In genomic region chr20:41011551-41012067, GRCh38 we compare ENCODE assay signal across 9 cellular contexts. TPM values are rescaled to one million over a fixed set of nuclear protein-coding genes. Genes with fewer than 3 reads are reported as not detected.
DNase-seq lines count a peak whose midpoint lies in the region; ATAC-seq and TF ChIP-seq lines count a peak whose summit lies in the region.
"Had no signal": no experiment of that assay in that cellular context is flagged by ENCODE, and none has a peak within 500 bp of the region (broad histone marks: within the 10 kb centered on the region; RNA-seq: fewer than 3 reads in every experiment).

No MANE protein-coding gene starts in this region.

- H3K4me3 ChIP-seq in NB4 (ENCODE audit: low read depth, low read length) (no peak overlapping the region), vagina (no peak overlapping the region)
- H3K4me3 ChIP-seq: thoracic aorta had no signal

- H3K27ac ChIP-seq in vagina, result no peak overlapping the region
- H3K27ac ChIP-seq: thoracic aorta had no signal

- ATAC-seq in GM18909 (IDR thresholded peaks at IDR 0.05; ENCODE audit: poor library complexity, unreplicated experiment) (peak; percentile 96), HG02759 (IDR thresholded peaks at IDR 0.05; ENCODE audit: unreplicated experiment) (peak; percentile 88), SK-N-SH treated with all-trans-retinoic acid at 6 μM for 48 hours (no peak)
- ATAC-seq in naive thymus-derived CD8-positive, alpha-beta T cell, result peak; percentile 75 to 82

- peaks cover 8% of the 10 kb centered on the region for H3K4me1 ChIP-seq in vagina

- H3K36me3 ChIP-seq in vagina, result no peaks in the 10 kb centered on the region
- H3K36me3 ChIP-seq: thoracic aorta had no signal

- no peak for TF ChIP-seq POLR2A in NB4 (IDR thresholded peaks at IDR 0.05; ENCODE audit: extremely low read depth, insufficient read length)
- no peak for TF ChIP-seq POLR2A in vagina (IDR thresholded peaks at IDR 0.05)

- peak overlapping the region in 7 of 10 donors; percentile 10 to 57 (median 21) for H3K4me3 Mint-ChIP-seq in naive thymus-derived CD8-positive, alpha-beta T cell

- H3K27me3 Mint-ChIP-seq in naive thymus-derived CD8-positive, alpha-beta T cell, result no peaks in the 10 kb centered on the region

- peak; percentile 62 for DNase-seq in NB4 (ENCODE audit: low read depth)
- DNase-seq in naive thymus-derived CD8-positive, alpha-beta T cell, result peak in 2 of 10 donors; percentile 17 to 24
- DNase-seq in NCI-H2196 (lab: John Stamatoyannopoulos, UW; ENCODE audit: unreplicated experiment), result no peak
- no peak for DNase-seq in vagina (ENCODE audit: extremely low spot score in 2 of 2)
- no peak for DNase-seq in activated CD4-positive, alpha-beta T cell treated with anti-CD3 and anti-CD28 coated beads for 1 hour

- POLR2A ChIA-PET in naive thymus-derived CD8-positive, alpha-beta T cell (lab: Charles Lee), result no interaction called here

- peak overlapping the region in 8 of 10 donors; percentile 6 to 72 (median 42) for H3K27ac Mint-ChIP-seq in naive thymus-derived CD8-positive, alpha-beta T cell

- intact Hi-C loops in vagina (cut with DNase I), result no loop called here

- TF ChIP-seq CTCF in NB4 (IDR thresholded peaks at IDR 0.05; ENCODE audit: low read depth, low read length) (no peak), vagina (IDR thresholded peaks at IDR 0.05) (no peak)

- H3K9me3 Mint-ChIP-seq in naive thymus-derived CD8-positive, alpha-beta T cell, result no peaks in the 10 kb centered on the region

- no peaks in the 10 kb centered on the region for H3K27me3 ChIP-seq in vagina

- H3K4me1 Mint-ChIP-seq in naive thymus-derived CD8-positive, alpha-beta T cell, result peaks cover 23 to 42% (median 33%) of the 10 kb centered on the region in 4 donors

- H3K36me3 Mint-ChIP-seq in naive thymus-derived CD8-positive, alpha-beta T cell, result no peaks in the 10 kb centered on the region

- no peaks in the 10 kb centered on the region for H3K9me3 ChIP-seq in vagina
- H3K9me3 ChIP-seq: thoracic aorta had no signal

TF ChIP-seq in SK-N-SH treated with all-trans-retinoic acid at 6 μM for 48 hours, 23 proteins besides CTCF, POLR2A, EP300 and RAD21:
- TF ChIP-seq PATZ1 (CRISPR knock-in tag; IDR thresholded peaks at IDR 0.05; ENCODE audit: borderline replicate concordance), result no peak
- no peak for TF ChIP-seq ZNF70 (CRISPR knock-in tag; IDR thresholded peaks at IDR 0.05)
- TF ChIP-seq ZNF8 (CRISPR knock-in tag; IDR thresholded peaks at IDR 0.05), result no peak
- TF ChIP-seq BACH2 (CRISPR knock-in tag; IDR thresholded peaks at IDR 0.05; ENCODE audit: borderline replicate concordance), result no peak
- TF ChIP-seq ZNF565 (CRISPR knock-in tag; conservative IDR thresholded peaks at IDR 0.05; ENCODE audit: low read depth), result no peak
- TF ChIP-seq TCF4 (CRISPR knock-in tag; IDR thresholded peaks at IDR 0.05; ENCODE audit: borderline replicate concordance), result no peak
- no peak for TF ChIP-seq ZFP3 (CRISPR knock-in tag; IDR thresholded peaks at IDR 0.05)
- no peak for TF ChIP-seq RARB (CRISPR knock-in tag; IDR thresholded peaks at IDR 0.05)
- TF ChIP-seq SNAI2 (CRISPR knock-in tag; IDR thresholded peaks at IDR 0.05), result no peak
- no peak for TF ChIP-seq ZFP30 (CRISPR knock-in tag; IDR thresholded peaks at IDR 0.05)
- no peak for TF ChIP-seq PPARA (CRISPR knock-in tag; IDR thresholded peaks at IDR 0.05; ENCODE audit: borderline replicate concordance)
- TF ChIP-seq, protein P1, sequence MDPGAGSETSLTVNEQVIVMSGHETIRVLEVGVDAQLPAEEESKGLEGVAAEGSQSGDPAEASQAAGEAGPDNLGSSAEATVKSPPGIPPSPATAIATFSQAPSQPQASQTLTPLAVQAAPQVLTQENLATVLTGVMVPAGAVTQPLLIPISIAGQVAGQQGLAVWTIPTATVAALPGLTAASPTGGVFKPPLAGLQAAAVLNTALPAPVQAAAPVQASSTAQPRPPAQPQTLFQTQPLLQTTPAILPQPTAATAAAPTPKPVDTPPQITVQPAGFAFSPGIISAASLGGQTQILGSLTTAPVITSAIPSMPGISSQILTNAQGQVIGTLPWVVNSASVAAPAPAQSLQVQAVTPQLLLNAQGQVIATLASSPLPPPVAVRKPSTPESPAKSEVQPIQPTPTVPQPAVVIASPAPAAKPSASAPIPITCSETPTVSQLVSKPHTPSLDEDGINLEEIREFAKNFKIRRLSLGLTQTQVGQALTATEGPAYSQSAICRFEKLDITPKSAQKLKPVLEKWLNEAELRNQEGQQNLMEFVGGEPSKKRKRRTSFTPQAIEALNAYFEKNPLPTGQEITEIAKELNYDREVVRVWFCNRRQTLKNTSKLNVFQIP (CRISPR knock-in tag; IDR thresholded peaks at IDR 0.05; ENCODE audit: borderline replicate concordance, low read depth), result no peak

RNA-seq across cellular contexts. Expression of gene TOP1, which starts 17.0 kb away (rescaled TPM):
- 10 to 100 TPM; 45.0 to 48.3 TPM for total RNA-seq in naive thymus-derived CD8-positive, alpha-beta T cell
- polyA plus RNA-seq in naive thymus-derived CD8-positive, alpha-beta T cell, result 10 to 100 TPM in 2 of 3 donors, 1 to 10 TPM in 1; 9.1 to 14.1 (median 10.5) TPM
- 38.1 TPM for total RNA-seq in vagina
